In genomic region chr12:117178301-117178700, GRCh38 we compare ENCODE assay signal across 19 cellular contexts. TPM values are rescaled to one million over a fixed set of nuclear protein-coding genes. Genes with fewer than 3 reads are reported as not detected.
DNase-seq lines count a peak whose midpoint lies in the region; ATAC-seq and TF ChIP-seq lines count a peak whose summit lies in the region.
"Had no signal": no experiment of that assay in that cellular context is flagged by ENCODE, and none has a peak within 500 bp of the region (broad histone marks: within the 10 kb centered on the region; RNA-seq: fewer than 3 reads in every experiment).

No MANE protein-coding gene starts in this region.

- no peak overlapping the region for H3K4me2 ChIP-seq in PC-9
- H3K4me2 ChIP-seq: BLaER1 treated with 17β-estradiol and CSF1 and Interleukin-3, amounts not matched to agents 10 nM and 100 nM; KMS-11 had no signal

- H3K79me2 ChIP-seq in PC-9 (ENCODE audit: low read depth): no peaks in the 10 kb centered on the region

- peak overlapping the region; percentile 44 for H3K27ac Mint-ChIP-seq in activated T-cell treated with anti-CD3 and anti-CD28 coated beads, Interleukin-2, amount 50 U/mL, for 24 hours
- H3K27ac Mint-ChIP-seq in activated T-cell treated with anti-CD3 and anti-CD28 coated beads, Interleukin-2, amount 50 U/mL, for 72 hours: no peak overlapping the region
- H3K27ac Mint-ChIP-seq in WTC11: peak overlapping the region; percentile 60; the same call in 1 of the 2 replicates
- H3K27ac Mint-ChIP-seq in naive thymus-derived CD4-positive, alpha-beta T cell: peak overlapping the region in 4 of 9 donors; percentile 5 to 21 (median 14)
- H3K27ac Mint-ChIP-seq in stimulated activated memory B cell treated with anti-CD40 and anti-IgM and Interleukin-4, amounts not matched to agents 10 μg/mL and 1 μg/mL and 100 μg/mL, for 72 hours: peak overlapping the region; percentile 18
- H3K27ac Mint-ChIP-seq: CD8-positive, alpha-beta T cell had no signal

- in situ Hi-C loops in transverse colon (cut with MboI; ENCODE audit: low pct_ligation_motif_present in 1 of 4, low pct_unique_long_range_greater_than_20kb in 1 of 4, low sequenced_read_pairs in 3 of 4): no loop called here

- POLR2A ChIA-PET in WTC11 (lab: Charles Lee): interaction anchor here (0.6 kb wide), 1 partner anchor 400 kb away, joined by 6 read pairs; no protein-coding TSS in a partner anchor
- POLR2A ChIA-PET in naive thymus-derived CD4-positive, alpha-beta T cell (lab: Charles Lee): no interaction called here
- POLR2A ChIA-PET in PC-9 (lab: Charles Lee; ENCODE audit: unreplicated experiment): no interaction called here

- H4K20me1 ChIP-seq in PC-9 (ENCODE audit: insufficient read depth): no peaks in the 10 kb centered on the region

- no peaks in the 10 kb centered on the region for H3K27me3 Mint-ChIP-seq in activated T-cell treated with anti-CD3 and anti-CD28 coated beads, Interleukin-2, amount 50 U/mL, for 24 hours
- H3K27me3 Mint-ChIP-seq in activated T-cell treated with anti-CD3 and anti-CD28 coated beads, Interleukin-2, amount 50 U/mL, for 72 hours (ENCODE audit: low read depth): no peaks in the 10 kb centered on the region
- H3K27me3 Mint-ChIP-seq in WTC11 (ENCODE audit: low read depth): no peaks in the 10 kb centered on the region
- no peaks in the 10 kb centered on the region for H3K27me3 Mint-ChIP-seq in naive thymus-derived CD4-positive, alpha-beta T cell
- H3K27me3 Mint-ChIP-seq in stimulated activated memory B cell treated with anti-CD40 and anti-IgM and Interleukin-4, amounts not matched to agents 10 μg/mL and 1 μg/mL and 100 μg/mL, for 72 hours: no peaks in the 10 kb centered on the region

- H3K36me3 ChIP-seq in naive thymus-derived CD4-positive, alpha-beta T cell (ENCODE audit: control insufficient read depth in 2 of 3, insufficient read depth in 3 of 3, low read length in 3 of 3): peaks cover 32 to 87% (median 32%) of the 10 kb centered on the region in 3 experiments
- H3K36me3 ChIP-seq in transverse colon (peaks cover 0 to 63% (median 26%) of the 10 kb centered on the region in 4 donors), PC-9 (ENCODE audit: low read depth) (peaks cover 30% of the 10 kb centered on the region)

- no peak overlapping the region for H3K4me3 ChIP-seq in naive thymus-derived CD4-positive, alpha-beta T cell (ENCODE audit: low read length)
- H3K4me3 ChIP-seq in transverse colon (no peak overlapping the region), PC-9 (no peak overlapping the region), foreskin fibroblast (ENCODE audit: low read depth in 1 of 2, low read length in 2 of 2) (no peak overlapping the region)
- H3K4me3 ChIP-seq: BLaER1 treated with 17β-estradiol and CSF1 and Interleukin-3, amounts not matched to agents 10 nM and 100 nM; Peyer's patch; SJCRH30 had no signal

- no peak overlapping the region for H2AFZ ChIP-seq in PC-9

- no peak for TF ChIP-seq EP300 in transverse colon (IDR thresholded peaks at IDR 0.05; ENCODE audit: low read depth)

- peaks cover 18% of the 10 kb centered on the region for H3K4me1 Mint-ChIP-seq in activated T-cell treated with anti-CD3 and anti-CD28 coated beads, Interleukin-2, amount 50 U/mL, for 24 hours (ENCODE audit: low read depth)
- no peaks in the 10 kb centered on the region for H3K4me1 Mint-ChIP-seq in activated T-cell treated with anti-CD3 and anti-CD28 coated beads, Interleukin-2, amount 50 U/mL, for 72 hours (ENCODE audit: low read depth)
- no peaks in the 10 kb centered on the region for H3K4me1 Mint-ChIP-seq in WTC11
- H3K4me1 Mint-ChIP-seq in naive thymus-derived CD4-positive, alpha-beta T cell: peaks cover 2 to 33% (median 26%) of the 10 kb centered on the region in 7 donors
- peaks cover 15% of the 10 kb centered on the region for H3K4me1 Mint-ChIP-seq in stimulated activated memory B cell treated with anti-CD40 and anti-IgM and Interleukin-4, amounts not matched to agents 10 μg/mL and 1 μg/mL and 100 μg/mL, for 72 hours

- H3K4me3 Mint-ChIP-seq in activated T-cell treated with anti-CD3 and anti-CD28 coated beads, Interleukin-2, amount 50 U/mL, for 24 hours: no peak overlapping the region
- H3K4me3 Mint-ChIP-seq in activated T-cell treated with anti-CD3 and anti-CD28 coated beads, Interleukin-2, amount 50 U/mL, for 72 hours: no peak overlapping the region
- H3K4me3 Mint-ChIP-seq in WTC11: no peak overlapping the region
- no peak overlapping the region for H3K4me3 Mint-ChIP-seq in naive thymus-derived CD4-positive, alpha-beta T cell
- H3K4me3 Mint-ChIP-seq in stimulated activated memory B cell treated with anti-CD40 and anti-IgM and Interleukin-4, amounts not matched to agents 10 μg/mL and 1 μg/mL and 100 μg/mL, for 72 hours: no peak overlapping the region
- H3K4me3 Mint-ChIP-seq: CD8-positive, alpha-beta T cell had no signal

- ATAC-seq in activated T-cell treated with anti-CD3 and anti-CD28 coated beads, Interleukin-2, amount 50 U/mL, for 72 hours (replicated peaks in 1 of 2): no peak
- ATAC-seq in WTC11: no peak
- peak; percentile 29 for ATAC-seq in naive thymus-derived CD4-positive, alpha-beta T cell
- no peak for ATAC-seq in stimulated activated memory B cell treated with anti-CD40 and anti-IgM and Interleukin-4, amounts not matched to agents 10 μg/mL and 1 μg/mL and 100 μg/mL, for 72 hours
- ATAC-seq: CD8-positive, alpha-beta T cell had no signal

- TF ChIP-seq CTCF in WTC11 (IDR thresholded peaks at IDR 0.05) (no peak), transverse colon (IDR thresholded peaks at IDR 0.05) (no peak), PC-9 (conservative IDR thresholded peaks at IDR 0.05) (no peak), foreskin fibroblast (IDR thresholded peaks at IDR 0.05; ENCODE audit: low read depth, low read length) (no peak)

- no peak overlapping the region for H3K27ac ChIP-seq in naive thymus-derived CD4-positive, alpha-beta T cell (ENCODE audit: low read depth, low read length)
- H3K27ac ChIP-seq in transverse colon (no peak overlapping the region), PC-9 (no peak overlapping the region)
- H3K27ac ChIP-seq: 22Rv1; BLaER1 treated with 17β-estradiol and CSF1 and Interleukin-3, amounts not matched to agents 10 nM and 100 nM; KMS-11; Peyer's patch; SJCRH30 had no signal

- no peaks in the 10 kb centered on the region for H3K27me3 ChIP-seq in naive thymus-derived CD4-positive, alpha-beta T cell (ENCODE audit: control insufficient read depth in 2 of 2, insufficient read depth in 2 of 2, low read length in 2 of 2)
- H3K27me3 ChIP-seq in transverse colon: no peaks in the 10 kb centered on the region
- no peaks in the 10 kb centered on the region for H3K27me3 ChIP-seq in PC-9 (ENCODE audit: insufficient read depth, low read depth)
- H3K27me3 ChIP-seq: BLaER1 treated with 17β-estradiol and CSF1 and Interleukin-3, amounts not matched to agents 10 nM and 100 nM; Peyer's patch; SJCRH30 had no signal

- no peaks in the 10 kb centered on the region for H3K9me3 ChIP-seq in naive thymus-derived CD4-positive, alpha-beta T cell (ENCODE audit: control insufficient read depth in 2 of 3, low read length in 3 of 3)
- H3K9me3 ChIP-seq in transverse colon (no peaks in the 10 kb centered on the region), PC-9 (ENCODE audit: insufficient read depth, low read depth) (no peaks in the 10 kb centered on the region)
- H3K9me3 ChIP-seq: Peyer's patch, SJCRH30 had no signal

- WGBS in transverse colon (ENCODE audit: low coverage in 1 of 2), 2 donors: 98 to 100% methylated on average over 2 to 10 of the region's 10 CpGs

- H3K9me3 Mint-ChIP-seq in activated T-cell treated with anti-CD3 and anti-CD28 coated beads, Interleukin-2, amount 50 U/mL, for 24 hours: no peaks in the 10 kb centered on the region
- peaks cover 0 to 6% of the 10 kb centered on the region in 2 donors for H3K9me3 Mint-ChIP-seq in activated T-cell treated with anti-CD3 and anti-CD28 coated beads, Interleukin-2, amount 50 U/mL, for 72 hours
- no peaks in the 10 kb centered on the region for H3K9me3 Mint-ChIP-seq in WTC11
- H3K9me3 Mint-ChIP-seq in naive thymus-derived CD4-positive, alpha-beta T cell: peaks cover 0 to 2% (median 0%) of the 10 kb centered on the region in 11 donors
- H3K9me3 Mint-ChIP-seq in stimulated activated memory B cell treated with anti-CD40 and anti-IgM and Interleukin-4, amounts not matched to agents 10 μg/mL and 1 μg/mL and 100 μg/mL, for 72 hours: no peaks in the 10 kb centered on the region

- BruUV-seq in PC-9 (replicated peaks; lab: Mats Ljungman, UMichigan): no TSS peak

- intact Hi-C loops in naive thymus-derived CD4-positive, alpha-beta T cell (cut with micrococcal nuclease): no loop called here
- intact Hi-C loops in transverse colon (cut with DNase I; ENCODE audit: low total_unique reads) (no loop called here), PC-9 (cut with micrococcal nuclease; ENCODE audit: unreplicated experiment) (no loop called here)

- DNase-seq in activated T-cell treated with anti-CD3 and anti-CD28 coated beads, Interleukin-2, amount 50 U/mL, for 24 hours: peak; percentile 5
- no peak for DNase-seq in activated T-cell treated with anti-CD3 and anti-CD28 coated beads, Interleukin-2, amount 50 U/mL, for 72 hours
- no peak for DNase-seq in WTC11 (ENCODE audit: low spot score)
- no peak for DNase-seq in naive thymus-derived CD4-positive, alpha-beta T cell
- DNase-seq in transverse colon: no peak
- no peak for DNase-seq in PC-9
- DNase-seq in foreskin fibroblast: no peak
- DNase-seq: ACHN; CD8-positive, alpha-beta T cell; NCI-H1105 treated with DMSO at 0.1 percent for 48 hours; NCI-H2029 treated with DMSO at 0.1 percent for 48 hours; NCI-H510A treated with DMSO at 0.1 percent for 48 hours; NCI-H748 treated with DMSO at 0.1 percent for 48 hours; Peyer's patch; SJCRH30 had no signal

- CTCF ChIA-PET in WTC11 (lab: Charles Lee): no interaction called here
- CTCF ChIA-PET in naive thymus-derived CD4-positive, alpha-beta T cell (lab: Charles Lee): no interaction called here
- CTCF ChIA-PET in PC-9 (lab: Charles Lee): no interaction called here

- H3K36me3 Mint-ChIP-seq in activated T-cell treated with anti-CD3 and anti-CD28 coated beads, Interleukin-2, amount 50 U/mL, for 24 hours (ENCODE audit: low read depth): peaks cover 97% of the 10 kb centered on the region
- H3K36me3 Mint-ChIP-seq in activated T-cell treated with anti-CD3 and anti-CD28 coated beads, Interleukin-2, amount 50 U/mL, for 72 hours (ENCODE audit: insufficient read depth in 2 of 2): peaks cover 13 to 31% of the 10 kb centered on the region in 2 donors
- H3K36me3 Mint-ChIP-seq in WTC11: peaks cover 75% of the 10 kb centered on the region
- peaks cover 15 to 74% (median 55%) of the 10 kb centered on the region in 5 donors for H3K36me3 Mint-ChIP-seq in naive thymus-derived CD4-positive, alpha-beta T cell
- H3K36me3 Mint-ChIP-seq in stimulated activated memory B cell treated with anti-CD40 and anti-IgM and Interleukin-4, amounts not matched to agents 10 μg/mL and 1 μg/mL and 100 μg/mL, for 72 hours: peaks cover 82% of the 10 kb centered on the region

- no peaks in the 10 kb centered on the region for H3K4me1 ChIP-seq in naive thymus-derived CD4-positive, alpha-beta T cell (ENCODE audit: control insufficient read depth in 2 of 2, insufficient read depth in 2 of 2, low read length in 2 of 2)
- no peaks in the 10 kb centered on the region for H3K4me1 ChIP-seq in transverse colon
- H3K4me1 ChIP-seq in PC-9 (replicated peaks; ENCODE audit: insufficient read depth): no peaks in the 10 kb centered on the region
- H3K4me1 ChIP-seq: Peyer's patch, SJCRH30 had no signal

- no peaks in the 10 kb centered on the region for H3K9me2 ChIP-seq in PC-9 (ENCODE audit: insufficient read depth)

- H3F3A ChIP-seq in PC-9 (ENCODE audit: insufficient read depth, low read depth): no peaks in the 10 kb centered on the region

- no peak for TF ChIP-seq POLR2A in transverse colon (IDR thresholded peaks at IDR 0.05)

RNA-seq across cellular contexts. Expression of gene FBXO21, which starts 12.0 kb away (rescaled TPM):
- total RNA-seq in activated T-cell treated with anti-CD3 and anti-CD28 coated beads, Interleukin-2, amount 50 U/mL, for 72 hours: 10 to 100 TPM; 17.2 to 24.7 TPM
- total RNA-seq in WTC11 (2021): 60.3 to 64.5 TPM (median 63.9 TPM) in 3 replicates
- total RNA-seq in naive thymus-derived CD4-positive, alpha-beta T cell: 10 to 100 TPM; 30.4 to 62.9 (median 48.6) TPM
- polyA plus RNA-seq in naive thymus-derived CD4-positive, alpha-beta T cell: 10 to 100 TPM; 51.4 to 52.9 TPM
- total RNA-seq in transverse colon: 10 to 100 TPM; 31.6 to 56.9 (median 36.8) TPM
- total RNA-seq in PC-9 (2021): 31.4 and 32.4 TPM in 2 replicates
